Comparison of ENCODE assay signal across 19 cellular contexts in the genomic region with DNA sequence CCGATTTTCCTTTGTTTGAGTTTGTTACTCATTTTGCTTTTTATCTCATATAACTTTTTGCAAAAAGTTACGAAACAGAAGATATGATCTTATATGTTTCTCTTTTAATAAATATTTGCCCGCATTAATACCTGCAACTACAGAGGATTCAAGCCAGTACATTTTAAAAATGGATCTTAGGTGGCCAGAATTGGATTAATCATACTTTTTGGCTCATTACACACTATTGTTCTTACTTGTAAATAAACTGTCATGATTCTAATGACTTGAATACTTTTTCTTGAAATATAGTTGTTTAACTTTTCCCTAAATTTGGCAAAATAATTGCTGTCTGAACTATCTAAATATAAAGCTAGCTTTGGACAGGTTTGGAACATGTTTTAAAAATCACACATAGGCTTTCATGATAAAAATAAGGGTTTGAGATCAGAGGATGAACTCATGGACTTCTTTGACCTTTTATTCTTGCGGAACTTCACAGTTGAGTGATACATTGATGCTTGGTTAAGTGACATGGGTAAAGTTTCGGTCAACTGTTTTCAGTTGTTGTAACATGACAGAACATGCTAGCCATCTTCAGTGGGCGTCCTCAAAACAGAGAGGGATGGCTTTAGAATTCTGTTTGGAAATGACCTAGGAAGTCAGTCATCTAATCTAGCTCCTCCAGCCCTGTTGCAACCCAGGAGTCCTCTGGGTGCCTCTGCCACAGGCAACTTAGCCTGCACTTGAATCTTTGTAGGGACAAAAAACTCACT. TPM values are rescaled to one million over a fixed set of nuclear protein-coding genes. Genes with fewer than 3 reads are reported as not detected.
DNase-seq lines count a peak whose midpoint lies in the region; ATAC-seq, FAIRE-seq and TF ChIP-seq lines count a peak whose summit lies in the region.
"Had no signal": no experiment of that assay in that cellular context is flagged by ENCODE, and none has a peak within 500 bp of the region (broad histone marks: within the 10 kb centered on the region; RNA-seq: fewer than 3 reads in every experiment).

No MANE protein-coding gene starts in this region.

- DNase-seq in mammary epithelial cell (peak; percentile 61), MCF 10A (ENCODE audit: unreplicated experiment) (no peak), bronchial epithelial cell (ENCODE audit: low read depth) (peak; percentile 60), erythroblast (lab: John Stamatoyannopoulos, UW) (peak; percentile 37 to 40), NCI-H510A treated with DMSO at 0.1 percent for 48 hours (lab: John Stamatoyannopoulos, UW) (no peak), Right ventricle myocardium superior (no peak)
- DNase-seq in activated T-helper 1 cell treated with anti-CD3 and anti-CD28 coated beads, Interleukin-12 subunit alpha, Interleukin-12 subunit beta, Interleukin-2, Interleukin-4 antibody, amounts not matched to agents 30 ng/mL and 10 ng/mL and 1 ng/mL, durations not matched to agents 14 hours and 24 hours and 36 hours (ENCODE audit: low spot score), result no peak
- DNase-seq: CD4-positive, alpha-beta memory T cell; DMS153; DMS79; GDM1; GOT3; H7; HFFc6 had no signal

- H3K36me3 ChIP-seq in mammary epithelial cell (ENCODE audit: insufficient read depth, low read length) (no peaks in the 10 kb centered on the region), bronchial epithelial cell (ENCODE audit: control insufficient read depth, insufficient read depth, low read length) (no peaks in the 10 kb centered on the region)
- H3K36me3 ChIP-seq: BLaER1 had no signal

- no peak for TF ChIP-seq CTCF in mammary epithelial cell (conservative IDR thresholded peaks at IDR 0.05 in 1 of 2, IDR thresholded peaks at IDR 0.05 in 1 of 2; ENCODE audit: extremely low read depth in 1 of 2, insufficient read depth in 1 of 2, low read depth in 1 of 2, low read length in 2 of 2)
- no peak for TF ChIP-seq CTCF in MCF 10A (IDR thresholded peaks at IDR 0.05; ENCODE audit: unreplicated experiment)
- no peak for TF ChIP-seq CTCF in bronchial epithelial cell (IDR thresholded peaks at IDR 0.05; ENCODE audit: insufficient read depth, low read length, severe bottlenecking)

- H3K27ac Mint-ChIP-seq in MCF 10A (ENCODE audit: low read depth, unreplicated experiment), result no peak overlapping the region
- no peak overlapping the region for H3K27ac Mint-ChIP-seq in activated T-helper 1 cell treated with anti-CD3 and anti-CD28 coated beads, Interleukin-12 subunit alpha, Interleukin-12 subunit beta, Interleukin-2, Interleukin-4 antibody, amounts not matched to agents 30 ng/mL and 10 ng/mL and 1 ng/mL, durations not matched to agents 14 hours and 24 hours and 36 hours
- H3K27ac Mint-ChIP-seq: CD14-positive monocyte, HFFc6 had no signal

- CTCF ChIA-PET in mammary epithelial cell (lab: Charles Lee; ENCODE audit: low non-redundant PET) (no interaction called here), MCF 10A (lab: Yijun Ruan, JAX) (interaction anchor here (1.0 kb wide), 1 partner anchor 42 kb away, joined by 4 read pairs; no protein-coding TSS in a partner anchor)

- H3K27me3 Mint-ChIP-seq in MCF 10A (ENCODE audit: insufficient read depth, unreplicated experiment), result no peaks in the 10 kb centered on the region
- H3K27me3 Mint-ChIP-seq in activated T-helper 1 cell treated with anti-CD3 and anti-CD28 coated beads, Interleukin-12 subunit alpha, Interleukin-12 subunit beta, Interleukin-2, Interleukin-4 antibody, amounts not matched to agents 30 ng/mL and 10 ng/mL and 1 ng/mL, durations not matched to agents 14 hours and 24 hours and 36 hours (ENCODE audit: insufficient read depth), result no peaks in the 10 kb centered on the region

- TF ChIP-seq POLR2A in erythroblast (IDR thresholded peaks at IDR 0.05; ENCODE audit: low read length), result no peak

- no peaks in the 10 kb centered on the region for H3K9me3 ChIP-seq in mammary epithelial cell (replicated peaks; ENCODE audit: insufficient read depth, low read length)

- ATAC-seq in Right ventricle myocardium superior (ENCODE audit: poor library complexity), result no peak
- ATAC-seq: HCT116, HepG2 had no signal

- H3K27ac ChIP-seq in mammary epithelial cell (ENCODE audit: insufficient read depth, low read depth, low read length), result no peak overlapping the region
- H3K27ac ChIP-seq: 22Rv1, BLaER1 had no signal

- H4K20me1 ChIP-seq in mammary epithelial cell (ENCODE audit: insufficient read depth, low read length), result no peaks in the 10 kb centered on the region
- H4K20me1 ChIP-seq: BLaER1 had no signal

- H3K27me3 ChIP-seq in mammary epithelial cell (ENCODE audit: insufficient read depth, low read length) (no peaks in the 10 kb centered on the region), bronchial epithelial cell (ENCODE audit: control insufficient read depth, insufficient read depth, low read length) (no peaks in the 10 kb centered on the region)
- H3K27me3 ChIP-seq: BLaER1 had no signal

- intact Hi-C loops in mammary epithelial cell (cut with micrococcal nuclease), result no loop called here
- intact Hi-C loops in MCF 10A (cut with micrococcal nuclease), result no loop called here
- intact Hi-C loops in activated T-helper 1 cell treated with anti-CD3 and anti-CD28 coated beads, Interleukin-12 subunit alpha, Interleukin-12 subunit beta, Interleukin-2, Interleukin-4 antibody, amounts not matched to agents 30 ng/mL and 10 ng/mL and 1 ng/mL, durations not matched to agents 14 hours and 24 hours and 36 hours (cut with micrococcal nuclease), result no loop called here
- intact Hi-C loops in Right ventricle myocardium superior (cut with DNase I), result no loop called here

- no peak overlapping the region for H3K4me3 Mint-ChIP-seq in MCF 10A (ENCODE audit: unreplicated experiment)
- H3K4me3 Mint-ChIP-seq in activated T-helper 1 cell treated with anti-CD3 and anti-CD28 coated beads, Interleukin-12 subunit alpha, Interleukin-12 subunit beta, Interleukin-2, Interleukin-4 antibody, amounts not matched to agents 30 ng/mL and 10 ng/mL and 1 ng/mL, durations not matched to agents 14 hours and 24 hours and 36 hours, result no peak overlapping the region
- H3K4me3 Mint-ChIP-seq: CD14-positive monocyte; CD4-positive, alpha-beta memory T cell; HFFc6 had no signal

- H3K4me3 ChIP-seq in mammary epithelial cell (replicated peaks in 1 of 3; ENCODE audit: insufficient read depth in 1 of 3, low read depth in 2 of 3, low read length in 3 of 3) (no peak overlapping the region), bronchial epithelial cell (ENCODE audit: low read depth, low read length) (no peak overlapping the region)
- H3K4me3 ChIP-seq: BLaER1 had no signal

- in situ Hi-C loops in mammary epithelial cell (cut with MboI; ENCODE audit: low sequenced_read_pairs in 2 of 2), result no loop called here

- no peaks in the 10 kb centered on the region for H3K36me3 Mint-ChIP-seq in MCF 10A (ENCODE audit: insufficient read depth, unreplicated experiment)
- no peaks in the 10 kb centered on the region for H3K36me3 Mint-ChIP-seq in activated T-helper 1 cell treated with anti-CD3 and anti-CD28 coated beads, Interleukin-12 subunit alpha, Interleukin-12 subunit beta, Interleukin-2, Interleukin-4 antibody, amounts not matched to agents 30 ng/mL and 10 ng/mL and 1 ng/mL, durations not matched to agents 14 hours and 24 hours and 36 hours (ENCODE audit: low read depth)
- H3K36me3 Mint-ChIP-seq: CD14-positive monocyte; CD4-positive, alpha-beta memory T cell had no signal

- POLR2A ChIA-PET in MCF 10A (lab: Yijun Ruan, JAX), result no interaction called here

- dilution Hi-C loops in mammary epithelial cell (cut with HindIII; ENCODE audit: low sequenced_read_pairs), result no loop called here

- H3K79me2 ChIP-seq in mammary epithelial cell (ENCODE audit: insufficient read depth, low read length), result no peaks in the 10 kb centered on the region

- FAIRE-seq in bronchial epithelial cell (lab: Jason Lieb, UNC), result no peak
- FAIRE-seq: HepG2 had no signal

- BruUV-seq in mammary epithelial cell (replicated peaks; lab: Mats Ljungman, UMichigan) (no TSS peak), MCF 10A (replicated peaks; lab: Mats Ljungman, UMichigan) (no TSS peak)

- no peak overlapping the region for H3K9ac ChIP-seq in mammary epithelial cell (ENCODE audit: insufficient read depth, low read length)
- H3K9ac ChIP-seq: BLaER1 had no signal

- H2AFZ ChIP-seq in mammary epithelial cell (ENCODE audit: low read depth, low read length), result peak overlapping the region; percentile 55

- 30% methylated on average over 6 of the region's 6 CpGs for WGBS in mammary epithelial cell (ENCODE audit: low coverage, missing lambda C conversion rate)

- no peaks in the 10 kb centered on the region for H3K4me1 ChIP-seq in mammary epithelial cell (ENCODE audit: insufficient read depth, low read length)
- H3K4me1 ChIP-seq: BLaER1 had no signal

- H3K4me2 ChIP-seq in mammary epithelial cell (ENCODE audit: insufficient read depth, low read depth, low read length), result no peak overlapping the region
- H3K4me2 ChIP-seq: BLaER1 had no signal

- no peaks in the 10 kb centered on the region for H3K9me3 Mint-ChIP-seq in MCF 10A (ENCODE audit: unreplicated experiment)
- H3K9me3 Mint-ChIP-seq in activated T-helper 1 cell treated with anti-CD3 and anti-CD28 coated beads, Interleukin-12 subunit alpha, Interleukin-12 subunit beta, Interleukin-2, Interleukin-4 antibody, amounts not matched to agents 30 ng/mL and 10 ng/mL and 1 ng/mL, durations not matched to agents 14 hours and 24 hours and 36 hours, result no peaks in the 10 kb centered on the region

- H3K4me1 Mint-ChIP-seq in MCF 10A (ENCODE audit: insufficient read depth, unreplicated experiment), result no peaks in the 10 kb centered on the region
- no peaks in the 10 kb centered on the region for H3K4me1 Mint-ChIP-seq in activated T-helper 1 cell treated with anti-CD3 and anti-CD28 coated beads, Interleukin-12 subunit alpha, Interleukin-12 subunit beta, Interleukin-2, Interleukin-4 antibody, amounts not matched to agents 30 ng/mL and 10 ng/mL and 1 ng/mL, durations not matched to agents 14 hours and 24 hours and 36 hours (ENCODE audit: low read depth)
- H3K4me1 Mint-ChIP-seq: CD14-positive monocyte; CD4-positive, alpha-beta memory T cell had no signal

RNA-seq across cellular contexts. Expression of a gene that starts 44.5 kb away (rescaled TPM):
- 10 to 100 TPM; 20.9 to 80.2 TPM for total RNA-seq in mammary epithelial cell
- 13.7 TPM for polyA plus RNA-seq in mammary epithelial cell
- polyA minus RNA-seq in mammary epithelial cell, result 36.2 TPM
- total RNA-seq in MCF 10A (2022), result 99.0 and 119 TPM in 2 replicates
- total RNA-seq in bronchial epithelial cell, result 6.6 and 10.6 TPM in 2 replicates
- total RNA-seq in activated T-helper 1 cell treated with anti-CD3 and anti-CD28 coated beads, Interleukin-12 subunit alpha, Interleukin-12 subunit beta, Interleukin-2, Interleukin-4 antibody, amounts not matched to agents 30 ng/mL and 10 ng/mL and 1 ng/mL, durations not matched to agents 14 hours and 24 hours and 36 hours, result 0.12 and 0.26 TPM in 2 replicates
- total RNA-seq in Right ventricle myocardium superior, result 79.9 TPM
- polyA plus RNA-seq: CD4-positive, alpha-beta memory T cell had no signal

Comparison
In these comparisons a context has a peak if more than half of its experiments do, and no peak if none do; other contexts are left out.
1. DNase-seq: peak in mammary epithelial cell (single experiment), bronchial epithelial cell (single experiment) and erythroblast (2 of 2); none in MCF 10A (single experiment), activated T-helper 1 cell treated with anti-CD3 and anti-CD28 coated beads, Interleukin-12 subunit alpha, Interleukin-12 subunit beta, Interleukin-2, Interleukin-4 antibody, amounts not matched to agents 30 ng/mL and 10 ng/mL and 1 ng/mL, durations not matched to agents 14 hours and 24 hours and 36 hours (single experiment), NCI-H510A treated with DMSO at 0.1 percent for 48 hours (single experiment) and Right ventricle myocardium superior (single experiment).